In genomic region chr3:10378742-10379141, GRCh38 we compare ENCODE assay signal across 26 cellular contexts.
"Had no signal": no experiment of that assay in that cellular context is flagged by ENCODE, and none has a peak within 500 bp of the region (broad histone marks: within the 10 kb centered on the region; RNA-seq: fewer than 3 reads in every experiment).

No MANE protein-coding gene starts in this region.

- H3K9me3 ChIP-seq: left lung, pancreas, right atrium auricular region, right lobe of liver, suprapubic skin, thoracic aorta, tibial artery, upper lobe of right lung had no signal

- H3K36me3 Mint-ChIP-seq: mesothelial cell of epicardium; naive B cell; natural killer cell; stimulated activated memory B cell treated with anti-CD40 and anti-IgM and Interleukin-4, amounts not matched to agents 10 μg/mL and 1 μg/mL and 100 μg/mL, for 72 hours had no signal

- H3K27ac Mint-ChIP-seq: mesothelial cell of epicardium; natural killer cell; nephron progenitor cell; stimulated activated memory B cell treated with anti-CD40 and anti-IgM and Interleukin-4, amounts not matched to agents 10 μg/mL and 1 μg/mL and 100 μg/mL, for 72 hours; stimulated activated naive CD8-positive, alpha-beta T cell treated with anti-CD3 and anti-CD28 coated beads, Interleukin-15, amount 100 ng/mL, for 72 hours had no signal

- H3K27me3 ChIP-seq: pancreas, right atrium auricular region, right lobe of liver, suprapubic skin, upper lobe of right lung had no signal

- ATAC-seq: left colon; left lung; natural killer cell; pancreas; stimulated activated naive CD8-positive, alpha-beta T cell treated with anti-CD3 and anti-CD28 coated beads, Interleukin-15, amount 100 ng/mL, for 72 hours; upper lobe of right lung had no signal

- H3K4me3 ChIP-seq: left lung, lung, pancreas, right atrium auricular region, right lobe of liver, skin epidermis, suprapubic skin, thoracic aorta, tibial artery, upper lobe of right lung had no signal

- H3K4me1 ChIP-seq: left lung, pancreas, right lobe of liver, tibial artery, upper lobe of right lung had no signal

- H3K4me3 Mint-ChIP-seq: mesothelial cell of epicardium; naive B cell; natural killer cell; nephron progenitor cell; stimulated activated memory B cell treated with anti-CD40 and anti-IgM and Interleukin-4, amounts not matched to agents 10 μg/mL and 1 μg/mL and 100 μg/mL, for 72 hours; stimulated activated naive CD8-positive, alpha-beta T cell treated with anti-CD3 and anti-CD28 coated beads, Interleukin-15, amount 100 ng/mL, for 72 hours had no signal

- DNase-seq: head of caudate nucleus; hippocampal formation; kidney; left colon; mesendoderm; naive B cell; natural killer cell; nephron progenitor cell; nucleus accumbens; pancreas; right lobe of liver; stimulated activated CD4-positive, alpha-beta T cell treated with anti-CD3 and anti-CD28 coated beads, Interleukin-4, amount 100 ng/mL, for 24 hours; stimulated activated naive CD4-positive, alpha-beta T cell treated with Interleukin-2 at 50 U/mL for 16 hours; stimulated activated naive CD8-positive, alpha-beta T cell treated with anti-CD3 and anti-CD28 coated beads, Interleukin-15, amount 100 ng/mL, for 72 hours; tibial artery; trophoblast cell; upper lobe of right lung had no signal

- H3K36me3 ChIP-seq: left lung, pancreas, right atrium auricular region, suprapubic skin, thoracic aorta, tibial artery, upper lobe of right lung had no signal

- H3K9me3 Mint-ChIP-seq: mesothelial cell of epicardium; natural killer cell; nephron progenitor cell; stimulated activated memory B cell treated with anti-CD40 and anti-IgM and Interleukin-4, amounts not matched to agents 10 μg/mL and 1 μg/mL and 100 μg/mL, for 72 hours; stimulated activated naive CD8-positive, alpha-beta T cell treated with anti-CD3 and anti-CD28 coated beads, Interleukin-15, amount 100 ng/mL, for 72 hours had no signal

- H3K27me3 Mint-ChIP-seq: stimulated activated naive CD8-positive, alpha-beta T cell treated with anti-CD3 and anti-CD28 coated beads, Interleukin-15, amount 100 ng/mL, for 72 hours had no signal

- H3K27ac ChIP-seq: left lung, pancreas, right atrium auricular region, right lobe of liver, skin epidermis, suprapubic skin, thoracic aorta, tibial artery, upper lobe of right lung had no signal

- H3K4me1 Mint-ChIP-seq: mesothelial cell of epicardium; natural killer cell; stimulated activated naive CD8-positive, alpha-beta T cell treated with anti-CD3 and anti-CD28 coated beads, Interleukin-15, amount 100 ng/mL, for 72 hours had no signal

- FAIRE-seq: islet of Langerhans, kidney, pancreas had no signal
